18 cellular contexts compared by ENCODE assay signal in the genomic region with DNA sequence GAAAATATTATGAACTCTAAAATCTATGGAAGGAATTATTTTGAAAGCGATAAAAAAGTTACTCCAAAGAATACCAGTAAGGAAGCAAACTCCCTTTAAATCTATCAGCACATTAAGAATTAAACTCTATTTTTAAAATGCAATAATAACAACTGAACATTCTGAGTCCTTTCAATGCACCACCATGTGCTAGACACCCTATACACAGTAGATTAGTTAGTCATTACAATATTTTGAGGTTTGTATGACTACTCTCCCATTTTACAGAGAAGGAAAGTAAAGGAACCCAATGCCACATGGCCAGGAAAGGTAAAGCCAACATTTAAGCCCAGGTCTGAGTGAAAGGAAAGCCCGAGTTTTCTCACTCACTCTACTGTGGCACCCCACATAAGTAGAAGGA. TPM values are rescaled to one million over a fixed set of nuclear protein-coding genes. Genes with fewer than 3 reads are reported as not detected.
DNase-seq lines count a peak whose midpoint lies in the region; ATAC-seq, FAIRE-seq and TF ChIP-seq lines count a peak whose summit lies in the region.
"Had no signal": no experiment of that assay in that cellular context is flagged by ENCODE, and none has a peak within 500 bp of the region (broad histone marks: within the 10 kb centered on the region; RNA-seq: fewer than 3 reads in every experiment).

No MANE protein-coding gene starts in this region.

- no peak overlapping the region for H3K9ac ChIP-seq in endothelial cell of umbilical vein (replicated peaks; ENCODE audit: extremely low read depth, insufficient read depth, low read length)

- H3K4me3 ChIP-seq in endothelial cell of umbilical vein (replicated peaks in 1 of 3; ENCODE audit: insufficient read depth in 1 of 3, low read depth in 1 of 3, low read length in 3 of 3) (no peak overlapping the region), upper lobe of right lung (no peak overlapping the region), tibial nerve (no peak overlapping the region)
- H3K4me3 ChIP-seq: coronary artery, lower lobe of right lung, prostate gland, stomach had no signal

- no peaks in the 10 kb centered on the region for H4K20me1 ChIP-seq in endothelial cell of umbilical vein (replicated peaks; ENCODE audit: control insufficient read depth, extremely low read depth, insufficient read depth, low read length)

- H3K27ac ChIP-seq in endothelial cell of umbilical vein (ENCODE audit: insufficient read depth, low read depth, low read length), result peak overlapping the region; percentile 19
- H3K27ac ChIP-seq in upper lobe of right lung, result peak overlapping the region; percentile 49
- H3K27ac ChIP-seq in tibial nerve, result peak overlapping the region in 1 of 4 donors; percentile 62
- H3K27ac ChIP-seq: prostate gland had no signal

- H3K9me3 Mint-ChIP-seq in activated naive CD4-positive, alpha-beta T cell treated with anti-CD3 and anti-CD28 coated beads, Interleukin-2, amount 50 U/mL, for 24 hours, result no peaks in the 10 kb centered on the region
- H3K9me3 Mint-ChIP-seq in activated CD4-positive, alpha-beta memory T cell treated with anti-CD3 and anti-CD28 coated beads, Interleukin-2, amount 10 ng/mL, durations not matched to agents 7 days and 5 days, result peaks cover 2% of the 10 kb centered on the region

- no peak for TF ChIP-seq EP300 in tibial nerve (IDR thresholded peaks at IDR 0.05)

- no peak for DNase-seq in activated naive CD4-positive, alpha-beta T cell treated with anti-CD3 and anti-CD28 coated beads, Interleukin-2, amount 50 U/mL, for 16 hours
- DNase-seq in activated CD4-positive, alpha-beta memory T cell treated with anti-CD3 and anti-CD28 coated beads, Interleukin-2, amount 10 ng/mL, durations not matched to agents 7 days and 5 days, result no peak
- DNase-seq in endothelial cell of umbilical vein (ENCODE audit: low read depth, low spot score) (no peak), upper lobe of right lung (no peak), DMS79 treated with DMSO at 0.1 percent for 48 hours (lab: John Stamatoyannopoulos, UW) (no peak), tibial nerve (ENCODE audit: low spot score in 2 of 2) (no peak), NCI-H128 (lab: John Stamatoyannopoulos, UW; ENCODE audit: unreplicated experiment) (no peak)
- DNase-seq: activated CD4-positive, CD25-positive, alpha-beta regulatory T cell; NCI-H1105; NK-92 treated with Interleukin-12 subunit alpha and Interleukin-12 subunit beta, amount 100 ng/mL, for 24 hours; stomach had no signal

- no TSS peak for BruUV-seq in endothelial cell of umbilical vein (replicated peaks; lab: Mats Ljungman, UMichigan)

- no peaks in the 10 kb centered on the region for H3K9me3 ChIP-seq in endothelial cell of umbilical vein (replicated peaks; ENCODE audit: control insufficient read depth, insufficient read depth, low read length)
- H3K9me3 ChIP-seq in upper lobe of right lung, result no peaks in the 10 kb centered on the region
- H3K9me3 ChIP-seq in tibial nerve, result no peaks in the 10 kb centered on the region
- H3K9me3 ChIP-seq: lower lobe of right lung, prostate gland, stomach had no signal

- POLR2A ChIA-PET in activated CD4-positive, alpha-beta memory T cell treated with anti-CD3 and anti-CD28 coated beads, Interleukin-2, amount 10 ng/mL, durations not matched to agents 7 days and 5 days (lab: Charles Lee), result interaction anchor here (2.0 to 5.7 kb wide), 2 partner anchors 13 to 33 kb away, joined by 11 to 249 read pairs; a partner anchor contains a TSS
- POLR2A ChIA-PET in endothelial cell of umbilical vein (lab: Charles Lee), result no interaction called here

- peak overlapping the region; percentile 97 for H3K27ac Mint-ChIP-seq in activated naive CD4-positive, alpha-beta T cell treated with anti-CD3 and anti-CD28 coated beads, Interleukin-2, amount 50 U/mL, for 24 hours
- peak overlapping the region; percentile 85 for H3K27ac Mint-ChIP-seq in activated CD4-positive, alpha-beta memory T cell treated with anti-CD3 and anti-CD28 coated beads, Interleukin-2, amount 10 ng/mL, durations not matched to agents 7 days and 5 days

- no peaks in the 10 kb centered on the region for H3K36me3 ChIP-seq in endothelial cell of umbilical vein (ENCODE audit: control insufficient read depth in 2 of 2, extremely low read depth in 1 of 2, insufficient read depth in 2 of 2, low read length in 2 of 2)
- H3K36me3 ChIP-seq in upper lobe of right lung, result peaks cover 8% of the 10 kb centered on the region
- no peaks in the 10 kb centered on the region for H3K36me3 ChIP-seq in tibial nerve
- H3K36me3 ChIP-seq: prostate gland had no signal

- WGBS in tibial nerve, 2 donors, result 79 to 82% methylated on average over 2 of the region's 2 CpGs

- no peaks in the 10 kb centered on the region for H3K79me2 ChIP-seq in endothelial cell of umbilical vein (ENCODE audit: control insufficient read depth, insufficient read depth, low read length)

- H3K4me2 ChIP-seq in endothelial cell of umbilical vein (ENCODE audit: insufficient read depth, low read length), result peak overlapping the region; percentile 71

- no peak for TF ChIP-seq CTCF in endothelial cell of umbilical vein (IDR thresholded peaks at IDR 0.05; ENCODE audit: extremely low read depth in 1 of 2, insufficient read depth in 1 of 2, low read depth in 1 of 2, low read length in 2 of 2)
- no peak for TF ChIP-seq CTCF in upper lobe of right lung (IDR thresholded peaks at IDR 0.05)
- no peak for TF ChIP-seq CTCF in tibial nerve (IDR thresholded peaks at IDR 0.05)

- intact Hi-C loops in endothelial cell of umbilical vein (cut with micrococcal nuclease), result loop anchor here (2.0 kb wide), 2 partner anchors 22 to 58 kb away; a partner anchor contains a TSS
- intact Hi-C loops in upper lobe of right lung (cut with DNase I), result no loop called here

- FAIRE-seq in endothelial cell of umbilical vein (lab: Jason Lieb, UNC), result no peak

- peak overlapping the region; percentile 70 for H3K4me3 Mint-ChIP-seq in activated naive CD4-positive, alpha-beta T cell treated with anti-CD3 and anti-CD28 coated beads, Interleukin-2, amount 50 U/mL, for 24 hours
- no peak overlapping the region for H3K4me3 Mint-ChIP-seq in activated CD4-positive, alpha-beta memory T cell treated with anti-CD3 and anti-CD28 coated beads, Interleukin-2, amount 10 ng/mL, durations not matched to agents 7 days and 5 days

- H3K4me1 ChIP-seq in endothelial cell of umbilical vein (ENCODE audit: control insufficient read depth, extremely low read depth, insufficient read depth, low read length) (peaks cover 15% of the 10 kb centered on the region), upper lobe of right lung (peaks cover 35% of the 10 kb centered on the region), tibial nerve (no peaks in the 10 kb centered on the region)
- H3K4me1 ChIP-seq: prostate gland had no signal

- H3K4me1 Mint-ChIP-seq in activated naive CD4-positive, alpha-beta T cell treated with anti-CD3 and anti-CD28 coated beads, Interleukin-2, amount 50 U/mL, for 24 hours, result peaks cover 24% of the 10 kb centered on the region
- H3K4me1 Mint-ChIP-seq in activated CD4-positive, alpha-beta memory T cell treated with anti-CD3 and anti-CD28 coated beads, Interleukin-2, amount 10 ng/mL, durations not matched to agents 7 days and 5 days, result peaks cover 50% of the 10 kb centered on the region

- H3K36me3 Mint-ChIP-seq in activated naive CD4-positive, alpha-beta T cell treated with anti-CD3 and anti-CD28 coated beads, Interleukin-2, amount 50 U/mL, for 24 hours, result peaks cover 47% of the 10 kb centered on the region
- peaks cover 66% of the 10 kb centered on the region for H3K36me3 Mint-ChIP-seq in activated CD4-positive, alpha-beta memory T cell treated with anti-CD3 and anti-CD28 coated beads, Interleukin-2, amount 10 ng/mL, durations not matched to agents 7 days and 5 days (ENCODE audit: low read depth)

- H2AFZ ChIP-seq in endothelial cell of umbilical vein (ENCODE audit: low read depth, low read length), result no peak overlapping the region

- H3K9me1 ChIP-seq in endothelial cell of umbilical vein (replicated peaks; ENCODE audit: control insufficient read depth, extremely low read depth, insufficient read depth, low read length), result no peaks in the 10 kb centered on the region

- CTCF ChIA-PET in activated CD4-positive, alpha-beta memory T cell treated with anti-CD3 and anti-CD28 coated beads, Interleukin-2, amount 10 ng/mL, durations not matched to agents 7 days and 5 days (lab: Charles Lee), result interaction anchor here (0.8 to 2.9 kb wide), 3 partner anchors 9 to 88 kb away, joined by 3 to 19 read pairs (median 4); no protein-coding TSS in a partner anchor
- CTCF ChIA-PET in endothelial cell of umbilical vein (lab: Charles Lee), result interaction anchor here (4.8 kb wide), 1 partner anchor 9 kb away, joined by 37 read pairs; no protein-coding TSS in a partner anchor

- TF ChIP-seq POLR2A in endothelial cell of umbilical vein (IDR thresholded peaks at IDR 0.05; ENCODE audit: low read depth, low read length), result no peak
- TF ChIP-seq POLR2A in tibial nerve (IDR thresholded peaks at IDR 0.05), result no peak

- H3K27me3 Mint-ChIP-seq in activated naive CD4-positive, alpha-beta T cell treated with anti-CD3 and anti-CD28 coated beads, Interleukin-2, amount 50 U/mL, for 24 hours, result no peaks in the 10 kb centered on the region
- no peaks in the 10 kb centered on the region for H3K27me3 Mint-ChIP-seq in activated CD4-positive, alpha-beta memory T cell treated with anti-CD3 and anti-CD28 coated beads, Interleukin-2, amount 10 ng/mL, durations not matched to agents 7 days and 5 days

- dilution Hi-C loops in endothelial cell of umbilical vein (cut with MboI; ENCODE audit: extremely low pct_ligation_motif_present, low sequenced_read_pairs), result no loop called here

- H3K27me3 ChIP-seq in endothelial cell of umbilical vein (ENCODE audit: control insufficient read depth in 2 of 2, insufficient read depth in 2 of 2, low read length in 2 of 2) (peaks cover 8 to 10% of the 10 kb centered on the region in 2 experiments), upper lobe of right lung (no peaks in the 10 kb centered on the region), tibial nerve (peaks cover 0 to 15% of the 10 kb centered on the region in 2 donors)

- ATAC-seq in upper lobe of right lung, result no peak
- ATAC-seq: esophagus mucosa had no signal

RNA-seq across cellular contexts. Expression of a gene that starts 17.7 kb away (rescaled TPM):
- 100 to 1,000 TPM; 102 to 103 TPM for total RNA-seq in activated CD4-positive, alpha-beta memory T cell treated with anti-CD3 and anti-CD28 coated beads, Interleukin-2, amount 10 ng/mL, durations not matched to agents 7 days and 5 days
- total RNA-seq in endothelial cell of umbilical vein (0.35 and 0.39 TPM in 2 replicates), upper lobe of right lung (87.9 TPM), tibial nerve (1 to 10 TPM in 3 of 4 donors, under 1 TPM in 1; 0.60 to 4.5 (median 3.9) TPM)
- polyA plus RNA-seq in endothelial cell of umbilical vein, result 0.04 TPM in 1 of 2 replicates, not detected in the other
- not detected in 2 replicates for polyA plus RNA-seq in endothelial cell of umbilical vein (2011; cell fraction: cytosol; rRNA removed)
- polyA plus RNA-seq in endothelial cell of umbilical vein (2011; cell fraction: nucleus; rRNA removed), result 0.10 and 0.37 TPM in 2 replicates
- polyA plus RNA-seq in endothelial cell of umbilical vein (2012), result 0.18 TPM in 1 of 2 replicates, not detected in the other
- polyA minus RNA-seq in endothelial cell of umbilical vein, result 0.17 TPM in 1 of 2 replicates, not detected in the other
- not detected for polyA minus RNA-seq in endothelial cell of umbilical vein (2011; cell fraction: cytosol; rRNA and poly(A)+ RNA removed)
- polyA minus RNA-seq in endothelial cell of umbilical vein (2011; cell fraction: nucleus; rRNA and poly(A)+ RNA removed), result 0.14 TPM in 1 of 2 replicates, not detected in the other
- total RNA-seq: H4 had no signal

RNA-seq across cellular contexts. Expression of a gene that starts 30.6 kb away (rescaled TPM):
- total RNA-seq in activated CD4-positive, alpha-beta memory T cell treated with anti-CD3 and anti-CD28 coated beads, Interleukin-2, amount 10 ng/mL, durations not matched to agents 7 days and 5 days, result not detected
- total RNA-seq in endothelial cell of umbilical vein, result not detected in 2 replicates
- polyA plus RNA-seq in endothelial cell of umbilical vein, result not detected in 2 replicates
- not detected in 2 replicates for polyA plus RNA-seq in endothelial cell of umbilical vein (2011; cell fraction: cytosol; rRNA removed)
- polyA plus RNA-seq in endothelial cell of umbilical vein (2011; cell fraction: nucleus; rRNA removed), result not detected in 2 replicates
- not detected in 2 replicates for polyA plus RNA-seq in endothelial cell of umbilical vein (2012)
- polyA minus RNA-seq in endothelial cell of umbilical vein, result not detected in 2 replicates
- polyA minus RNA-seq in endothelial cell of umbilical vein (2011; cell fraction: cytosol; rRNA and poly(A)+ RNA removed), result not detected
- polyA minus RNA-seq in endothelial cell of umbilical vein (2011; cell fraction: nucleus; rRNA and poly(A)+ RNA removed), result not detected in 2 replicates
- 2.5 TPM for total RNA-seq in upper lobe of right lung
- total RNA-seq in tibial nerve, result 1 to 10 TPM in 1 of 4 donors, under 1 TPM in 2, not detected in 1; 0.78 to 1.3 (median 0.87) TPM
- total RNA-seq: H4; T-helper 1 cell treated with Interleukin-12 subunit alpha and Interleukin-12 subunit beta and Interleukin-4 antibody, amounts not matched to agents 30 ng/mL and 1 ng/mL, for 36 hours had no signal

RNA-seq across cellular contexts. Expression of a gene that starts 45.1 kb away (rescaled TPM):
- total RNA-seq in activated CD4-positive, alpha-beta memory T cell treated with anti-CD3 and anti-CD28 coated beads, Interleukin-2, amount 10 ng/mL, durations not matched to agents 7 days and 5 days, result 10 to 100 TPM; 34.0 to 34.9 TPM
- total RNA-seq in endothelial cell of umbilical vein (7.0 and 7.1 TPM in 2 replicates), upper lobe of right lung (11.8 TPM), tibial nerve (1 to 10 TPM in 3 of 4 donors, under 1 TPM in 1; 0.87 to 3.1 (median 1.9) TPM)
- polyA plus RNA-seq in endothelial cell of umbilical vein, result 2.5 TPM in 2 replicates
- 2.2 and 2.4 TPM in 2 replicates for polyA plus RNA-seq in endothelial cell of umbilical vein (2011; cell fraction: cytosol; rRNA removed)
- polyA plus RNA-seq in endothelial cell of umbilical vein (2011; cell fraction: nucleus; rRNA removed), result 2.4 and 2.6 TPM in 2 replicates
- 4.5 and 4.9 TPM in 2 replicates for polyA plus RNA-seq in endothelial cell of umbilical vein (2012)
- 7.3 and 10.2 TPM in 2 replicates for polyA minus RNA-seq in endothelial cell of umbilical vein
- polyA minus RNA-seq in endothelial cell of umbilical vein (2011; cell fraction: cytosol; rRNA and poly(A)+ RNA removed), result 2.7 TPM
- polyA minus RNA-seq in endothelial cell of umbilical vein (2011; cell fraction: nucleus; rRNA and poly(A)+ RNA removed), result 2.0 and 2.5 TPM in 2 replicates

RNA-seq across cellular contexts. Expression of a gene that starts 54.5 kb away (rescaled TPM):
- under 1 TPM in 1 of 2 experiments, not detected in 1; 0.28 TPM for total RNA-seq in activated CD4-positive, alpha-beta memory T cell treated with anti-CD3 and anti-CD28 coated beads, Interleukin-2, amount 10 ng/mL, durations not matched to agents 7 days and 5 days
- total RNA-seq in endothelial cell of umbilical vein, result 0.13 and 0.23 TPM in 2 replicates
- polyA plus RNA-seq in endothelial cell of umbilical vein, result 0.05 and 0.06 TPM in 2 replicates
- 0.05 and 0.10 TPM in 2 replicates for polyA plus RNA-seq in endothelial cell of umbilical vein (2011; cell fraction: cytosol; rRNA removed)
- polyA plus RNA-seq in endothelial cell of umbilical vein (2011; cell fraction: nucleus; rRNA removed), result 0.13 and 0.17 TPM in 2 replicates
- 0.35 and 0.53 TPM in 2 replicates for polyA plus RNA-seq in endothelial cell of umbilical vein (2012)
- 0.06 and 0.17 TPM in 2 replicates for polyA minus RNA-seq in endothelial cell of umbilical vein
- not detected for polyA minus RNA-seq in endothelial cell of umbilical vein (2011; cell fraction: cytosol; rRNA and poly(A)+ RNA removed)
- 0.10 TPM in 1 of 2 replicates, not detected in the other for polyA minus RNA-seq in endothelial cell of umbilical vein (2011; cell fraction: nucleus; rRNA and poly(A)+ RNA removed)
- 7.2 TPM for total RNA-seq in upper lobe of right lung
- 1 to 10 TPM in 2 of 4 donors, under 1 TPM in 2; 0.66 to 4.1 (median 1.1) TPM for total RNA-seq in tibial nerve

RNA-seq across cellular contexts. Expression of a gene that starts 57.0 kb away (rescaled TPM):
- 1 to 10 TPM; 3.8 to 5.3 TPM for total RNA-seq in activated CD4-positive, alpha-beta memory T cell treated with anti-CD3 and anti-CD28 coated beads, Interleukin-2, amount 10 ng/mL, durations not matched to agents 7 days and 5 days
- total RNA-seq in endothelial cell of umbilical vein (37.1 and 49.5 TPM in 2 replicates), upper lobe of right lung (119 TPM), tibial nerve (10 to 100 TPM in 3 of 4 donors, 1 to 10 TPM in 1; 6.7 to 53.7 (median 27.0) TPM)
- 16.5 and 21.0 TPM in 2 replicates for polyA plus RNA-seq in endothelial cell of umbilical vein
- 18.9 and 19.6 TPM in 2 replicates for polyA plus RNA-seq in endothelial cell of umbilical vein (2011; cell fraction: cytosol; rRNA removed)
- polyA plus RNA-seq in endothelial cell of umbilical vein (2011; cell fraction: nucleus; rRNA removed), result 36.2 and 38.7 TPM in 2 replicates
- 36.1 and 42.0 TPM in 2 replicates for polyA plus RNA-seq in endothelial cell of umbilical vein (2012)
- 25.2 and 32.8 TPM in 2 replicates for polyA minus RNA-seq in endothelial cell of umbilical vein
- 20.5 TPM for polyA minus RNA-seq in endothelial cell of umbilical vein (2011; cell fraction: cytosol; rRNA and poly(A)+ RNA removed)
- polyA minus RNA-seq in endothelial cell of umbilical vein (2011; cell fraction: nucleus; rRNA and poly(A)+ RNA removed), result 15.4 and 18.5 TPM in 2 replicates

Comparison
In these comparisons a context has a peak if more than half of its experiments do, and no peak if none do; other contexts are left out.
1. RNA of a gene that starts 17.7 kb away (total RNA-seq): 102 to 103 TPM in activated CD4-positive, alpha-beta memory T cell treated with anti-CD3 and anti-CD28 coated beads, Interleukin-2, amount 10 ng/mL, durations not matched to agents 7 days and 5 days and 87.9 TPM in upper lobe of right lung (single experiment); 0.60 to 4.5 TPM in tibial nerve and 0.35 to 0.39 TPM in endothelial cell of umbilical vein; every median in the first group is over 10 times any median in the second.